In genomic region chr12:62291888-62292760, GRCh38 we compare ENCODE assay signal across 8 cellular contexts. TPM values are rescaled to one million over a fixed set of nuclear protein-coding genes. Genes with fewer than 3 reads are reported as not detected.
DNase-seq lines count a peak whose midpoint lies in the region; ATAC-seq, FAIRE-seq and TF ChIP-seq lines count a peak whose summit lies in the region.

No MANE protein-coding gene starts in this region.

- no peaks in the 10 kb centered on the region for H3K27me3 Mint-ChIP-seq in activated naive CD8-positive, alpha-beta T cell treated with anti-CD3 and anti-CD28 coated beads, Interleukin-2, amount 50 U/mL, for 24 hours

- H3K27me3 ChIP-seq in tibial nerve, result no peaks in the 10 kb centered on the region

- ATAC-seq in activated naive CD8-positive, alpha-beta T cell treated with anti-CD3 and anti-CD28 coated beads, Interleukin-2, amount 50 U/mL, for 24 hours, result peak; percentile 98

- H3K4me3 Mint-ChIP-seq in activated naive CD8-positive, alpha-beta T cell treated with anti-CD3 and anti-CD28 coated beads, Interleukin-2, amount 50 U/mL, for 24 hours, result peak overlapping the region; percentile 39

- peaks cover 0 to 26% (median 5%) of the 10 kb centered on the region in 4 donors for H3K9me3 ChIP-seq in tibial nerve

- no peak for TF ChIP-seq CTCF in retinal pigment epithelial cell (conservative IDR thresholded peaks at IDR 0.05; ENCODE audit: low read depth, low read length)
- no peak for TF ChIP-seq CTCF in tibial nerve (IDR thresholded peaks at IDR 0.05)

- TF ChIP-seq POLR2A in tibial nerve (IDR thresholded peaks at IDR 0.05), result no peak

- H3K27ac Mint-ChIP-seq in activated naive CD8-positive, alpha-beta T cell treated with anti-CD3 and anti-CD28 coated beads, Interleukin-2, amount 50 U/mL, for 24 hours, result peak overlapping the region; percentile 83

- no peak for TF ChIP-seq EP300 in tibial nerve (IDR thresholded peaks at IDR 0.05)

- H3K4me3 ChIP-seq in retinal pigment epithelial cell (ENCODE audit: low read length), result no peak overlapping the region
- H3K4me3 ChIP-seq in tibial nerve, result no peak overlapping the region

- peaks cover 28% of the 10 kb centered on the region for H3K9me3 Mint-ChIP-seq in activated naive CD8-positive, alpha-beta T cell treated with anti-CD3 and anti-CD28 coated beads, Interleukin-2, amount 50 U/mL, for 24 hours

- DNase-seq in activated CD4-positive, alpha-beta T cell treated with anti-CD3 and anti-CD28 coated beads for 4 hours, result peak; percentile 6 to 32
- DNase-seq in activated CD4-positive, alpha-beta T cell treated with anti-CD3 and anti-CD28 coated beads, Interleukin-2, amount 50 U/mL, for 1 hour, result no peak
- peak; percentile 11 for DNase-seq in HTR-8/SVneo (ENCODE audit: insufficient read length, low spot score)
- peak; percentile 47 for DNase-seq in activated naive CD8-positive, alpha-beta T cell treated with anti-CD3 and anti-CD28 coated beads, Interleukin-2, amount 50 U/mL, for 24 hours
- peak; percentile 17 for DNase-seq in retinal pigment epithelial cell (ENCODE audit: low read depth)
- DNase-seq in tibial nerve (ENCODE audit: low spot score in 2 of 2), result no peak
- DNase-seq in medulla oblongata (ENCODE audit: extremely low spot score), result no peak
- no peak for DNase-seq in NCI-H1436 (lab: John Stamatoyannopoulos, UW)

- no peak for FAIRE-seq in HTR-8/SVneo (lab: Jason Lieb, UNC)

- H3K4me1 ChIP-seq in tibial nerve, result peaks cover 0 to 8% (median 0%) of the 10 kb centered on the region in 4 donors

- 100% methylated on average over 1 to 2 of the region's 2 CpGs for WGBS in tibial nerve, 2 donors

- peaks cover 72% of the 10 kb centered on the region for H3K36me3 Mint-ChIP-seq in activated naive CD8-positive, alpha-beta T cell treated with anti-CD3 and anti-CD28 coated beads, Interleukin-2, amount 50 U/mL, for 24 hours (ENCODE audit: low read depth)

- peaks cover 0 to 31% (median 0%) of the 10 kb centered on the region in 3 donors for H3K36me3 ChIP-seq in tibial nerve

- peaks cover 81% of the 10 kb centered on the region for H3K4me1 Mint-ChIP-seq in activated naive CD8-positive, alpha-beta T cell treated with anti-CD3 and anti-CD28 coated beads, Interleukin-2, amount 50 U/mL, for 24 hours

- H3K27ac ChIP-seq in tibial nerve, result no peak overlapping the region

RNA-seq across cellular contexts. Expression of gene USP15, which starts 31.9 kb away (rescaled TPM):
- total RNA-seq in tibial nerve, result 10 to 100 TPM; 70.8 to 99.4 (median 77.9) TPM

Comparison
In these comparisons a context has a peak if more than half of its experiments do, and no peak if none do; other contexts are left out.
1. DNase-seq: peak in activated CD4-positive, alpha-beta T cell treated with anti-CD3 and anti-CD28 coated beads for 4 hours (2 of 2), HTR-8/SVneo (single experiment), activated naive CD8-positive, alpha-beta T cell treated with anti-CD3 and anti-CD28 coated beads, Interleukin-2, amount 50 U/mL, for 24 hours (single experiment) and retinal pigment epithelial cell (single experiment); none in activated CD4-positive, alpha-beta T cell treated with anti-CD3 and anti-CD28 coated beads, Interleukin-2, amount 50 U/mL, for 1 hour (single experiment), tibial nerve (0 of 2), medulla oblongata (single experiment) and NCI-H1436 (single experiment).